Comparison of ENCODE assay signal across 8 cellular contexts in genomic region chr7:33062782-33063443, GRCh38. TPM values are rescaled to one million over a fixed set of nuclear protein-coding genes. Genes with fewer than 3 reads are reported as not detected.
DNase-seq lines count a peak whose midpoint lies in the region; TF ChIP-seq lines count a peak whose summit lies in the region.

No MANE protein-coding gene starts in this region.

- no peak overlapping the region for H2AK5ac ChIP-seq in H9 (ENCODE audit: insufficient read length, low read length)

- TF ChIP-seq EP300 in stomach (IDR thresholded peaks at IDR 0.05): no peak

- intact Hi-C loops in stomach (cut with DNase I; ENCODE audit: low total_unique reads): no loop called here

- no peak overlapping the region for H2BK15ac ChIP-seq in H9 (ENCODE audit: low read depth, low read length)

- H3K4me3 ChIP-seq in foreskin fibroblast (ENCODE audit: low read depth in 1 of 2, low read length in 2 of 2): peak overlapping the region; percentile 82 to 91
- peak overlapping the region; percentile 71 to 89 (median 84) for H3K4me3 ChIP-seq in stomach

- TF ChIP-seq POLR2A in Raji (IDR thresholded peaks at IDR 0.05; ENCODE audit: insufficient read depth, low read depth, low read length): peak; percentile 70
- TF ChIP-seq POLR2A in stomach (IDR thresholded peaks at IDR 0.05): no peak

- no peaks in the 10 kb centered on the region for H3K23me2 ChIP-seq in H9 (ENCODE audit: insufficient read length, low read depth, low read length, poor library complexity, severe bottlenecking)

- peak overlapping the region; percentile 68 for H3K14ac ChIP-seq in H9 (ENCODE audit: insufficient read depth, low read length)

- DNase-seq in H9 (peak; percentile 96), M059J (ENCODE audit: low read depth) (peak; percentile 96), activated gamma-delta T cell (lab: John Stamatoyannopoulos, UW) (peak; percentile 87), foreskin fibroblast (peak; percentile 94 to 98), neural crest cell (ENCODE audit: low read depth, low spot score) (peak; percentile 90), stomach (peak; percentile 93)

- peaks cover 3 to 17% of the 10 kb centered on the region in 2 experiments; a peak in 3 of 4 replicates for H3K4me1 Mint-ChIP-seq in H9
- H3K4me1 Mint-ChIP-seq in neural crest cell: peaks cover 39% of the 10 kb centered on the region

- H3K27me3 Mint-ChIP-seq in H9 (ENCODE audit: low read depth): peaks cover 3% of the 10 kb centered on the region
- H3K27me3 Mint-ChIP-seq in neural crest cell (ENCODE audit: low read depth): no peaks in the 10 kb centered on the region

- no peak overlapping the region for H4K91ac ChIP-seq in H9 (ENCODE audit: insufficient read length, low read depth, low read length)

- H3K79me2 ChIP-seq in H9 (ENCODE audit: insufficient read depth, low read length): peaks cover 12% of the 10 kb centered on the region

- H3K36me3 ChIP-seq in ES-I3 (ENCODE audit: insufficient read depth, low read length) (no peaks in the 10 kb centered on the region; the same call in 1 of the 2 replicates), stomach (no peaks in the 10 kb centered on the region)

- H3K4me3 Mint-ChIP-seq in H9: peak overlapping the region; percentile 96 to 99
- peak overlapping the region; percentile 92 for H3K4me3 Mint-ChIP-seq in neural crest cell

- H3K56ac ChIP-seq in H9 (ENCODE audit: insufficient read length, low read depth, low read length): no peak overlapping the region

- H4K8ac ChIP-seq in H9 (replicated peaks; ENCODE audit: insufficient read length, low read depth, low read length): no peak overlapping the region

- WGBS in H9 (ENCODE audit: extremely low coverage, insufficient read length, low lambda C conversion rate): no CpG with 5 or more reads among the region's 50 CpGs
- 0 to 1% (median 0%) methylated on average over 28 to 50 of the region's 50 CpGs for WGBS in stomach, 5 donors

- H3K4me2 ChIP-seq in H9 (ENCODE audit: insufficient read depth, insufficient read length, low read length): peak overlapping the region; percentile 41

- H3K27ac ChIP-seq in H9 (ENCODE audit: insufficient read length, low read depth, low read length) (no peak overlapping the region), stomach (peak overlapping the region; percentile 91 to 97 (median 96))

- no peak overlapping the region for H3K23ac ChIP-seq in H9 (ENCODE audit: insufficient read length, low read depth, low read length)

- H2BK20ac ChIP-seq in H9 (ENCODE audit: low read depth, low read length, poor library complexity, severe bottlenecking): no peak overlapping the region

- peaks cover 4% of the 10 kb centered on the region for H3K79me1 ChIP-seq in H9 (ENCODE audit: insufficient read depth, low read depth, low read length, poor library complexity, severe bottlenecking)

- H3K27me3 ChIP-seq in H9 (ENCODE audit: insufficient read depth, low read length) (no peaks in the 10 kb centered on the region), stomach (no peaks in the 10 kb centered on the region)

- peaks cover 11 to 29% (median 13%) of the 10 kb centered on the region in 3 experiments for H3K36me3 Mint-ChIP-seq in H9 (ENCODE audit: insufficient read depth in 1 of 3, low read depth in 3 of 3)
- H3K36me3 Mint-ChIP-seq in neural crest cell (ENCODE audit: low read depth): peaks cover 20% of the 10 kb centered on the region

- TF ChIP-seq CTCF in H9 (conservative IDR thresholded peaks at IDR 0.05) (no peak), foreskin fibroblast (IDR thresholded peaks at IDR 0.05; ENCODE audit: low read depth, low read length) (no peak), neural crest cell (conservative IDR thresholded peaks at IDR 0.05) (no peak), stomach (IDR thresholded peaks at IDR 0.05) (no peak)

- H2BK5ac ChIP-seq in H9 (ENCODE audit: insufficient read length, low read length): no peak overlapping the region

- H3K9ac ChIP-seq in ES-I3 (ENCODE audit: low read depth, low read length): peak overlapping the region; percentile 88
- H3K9ac ChIP-seq in H9 (ENCODE audit: extremely low read depth, insufficient read length, low read length): peak overlapping the region; percentile 67

- H4K5ac ChIP-seq in H9 (ENCODE audit: insufficient read length, low read depth, low read length): no peak overlapping the region

- peak overlapping the region; percentile 79 for H2AFZ ChIP-seq in H9 (ENCODE audit: low read length)

- H3K18ac ChIP-seq in H9 (ENCODE audit: insufficient read length, low read depth, low read length): peak overlapping the region; percentile 83

- H3T11ph ChIP-seq in H9 (ENCODE audit: low read length): no peak overlapping the region

- H3K9me3 Mint-ChIP-seq in H9 (peaks cover 29 to 30% of the 10 kb centered on the region in 2 experiments), neural crest cell (peaks cover 12% of the 10 kb centered on the region)

- H4K20me1 ChIP-seq in H9 (ENCODE audit: control insufficient read depth, insufficient read depth, insufficient read length): no peaks in the 10 kb centered on the region

- H2BK12ac ChIP-seq in H9 (ENCODE audit: insufficient read length, low read depth, low read length): no peak overlapping the region

- H3K9me3 ChIP-seq in ES-I3 (ENCODE audit: control insufficient read depth, insufficient read depth, low read length) (no peaks in the 10 kb centered on the region; the same call in 1 of the 2 replicates), H9 (ENCODE audit: control insufficient read depth, low read depth, low read length) (no peaks in the 10 kb centered on the region), stomach (peaks cover 0 to 7% (median 3%) of the 10 kb centered on the region in 4 donors)

- no peaks in the 10 kb centered on the region for H3K4me1 ChIP-seq in ES-I3 (ENCODE audit: insufficient read depth, low read length)
- peaks cover 2% of the 10 kb centered on the region; the same call in 1 of the 2 replicates for H3K4me1 ChIP-seq in H9 (ENCODE audit: insufficient read depth, low read length)
- peaks cover 16 to 40% (median 33%) of the 10 kb centered on the region in 4 donors for H3K4me1 ChIP-seq in stomach

- H3K27ac Mint-ChIP-seq in H9 (peak overlapping the region; percentile 96 to 99 (median 99)), neural crest cell (ENCODE audit: unreplicated experiment) (peak overlapping the region; percentile 89)

- H2BK120ac ChIP-seq in H9 (ENCODE audit: low read depth, low read length, poor library complexity, severe bottlenecking): no peak overlapping the region

- no peak overlapping the region for H3K4ac ChIP-seq in H9 (ENCODE audit: low read depth, low read length)

RNA-seq across cellular contexts. Expression of gene NT5C3A, which starts 0.3 kb away (rescaled TPM):
- total RNA-seq in H9 (2021) (22.1 and 22.9 TPM in 2 replicates), neural crest cell (30.8 and 35.5 TPM in 2 replicates), stomach (10 to 100 TPM in 3 of 5 donors, 1 to 10 TPM in 2; 1.2 to 98.0 (median 14.7) TPM)
- 42.7 and 43.7 TPM in 2 replicates for total RNA-seq in M059J (2014; rRNA removed; shearing (Covaris generic))
- 10 to 100 TPM; 20.1 to 66.7 (median 20.7) TPM for polyA plus RNA-seq in stomach

RNA-seq across cellular contexts. Expression of gene RP9, which starts 46.3 kb away (rescaled TPM):
- total RNA-seq in H9 (2021) (13.5 and 16.2 TPM in 2 replicates), neural crest cell (27.5 and 32.7 TPM in 2 replicates), stomach (10 to 100 TPM in 1 of 5 donors, 1 to 10 TPM in 3, not detected in 1; 2.2 to 13.9 (median 5.0) TPM)
- 13.4 and 15.4 TPM in 2 replicates for total RNA-seq in M059J (2014; rRNA removed; shearing (Covaris generic))
- 10 to 100 TPM; 11.1 to 80.0 (median 15.4) TPM for polyA plus RNA-seq in stomach
